ENCODE assay signal across 22 cellular contexts in genomic region chrX:13491061-13491460, GRCh38.
A peak's percentile ranks its signal among the peaks of the same experiment; 100 is the strongest.
DNase-seq lines count a peak whose midpoint lies in the region; ATAC-seq, FAIRE-seq and TF ChIP-seq lines count a peak whose summit lies in the region.
"Had no signal": no experiment of that assay in that cellular context is flagged by ENCODE, and none has a peak within 500 bp of the region (broad histone marks: within the 10 kb centered on the region; RNA-seq: fewer than 3 reads in every experiment).

No MANE protein-coding gene starts in this region.

- no peak for DNase-seq in GM12891 (ENCODE audit: insufficient read length, low spot score)
- peak; percentile 65 for DNase-seq in NB4 (ENCODE audit: low read depth)
- peak; percentile 37 for DNase-seq in SKM-1 (lab: John Stamatoyannopoulos, UW; ENCODE audit: unreplicated experiment)
- no peak for DNase-seq in pancreas
- DNase-seq in stomach: no peak
- DNase-seq in lower leg skin (ENCODE audit: low spot score in 2 of 2): no peak
- no peak for DNase-seq in left cardiac atrium
- DNase-seq: ACHN; Caco-2; CD4-positive, CD25-positive, alpha-beta regulatory T cell; DMS153; H7; HFFc6; Karpas-422; NCI-H1105 treated with DMSO at 0.1 percent for 48 hours; NCI-H1694; NCI-H2081 treated with DMSO at 0.1 percent for 48 hours; NCI-H446 treated with DMSO at 0.1 percent for 48 hours; NCI-H69; PC-9; SJCRH30 had no signal

- TF ChIP-seq POLR2A in GM12891 (IDR thresholded peaks at IDR 0.05; ENCODE audit: low read depth, low read length): no peak
- TF ChIP-seq POLR2A in NB4 (IDR thresholded peaks at IDR 0.05; ENCODE audit: extremely low read depth, insufficient read length): no peak
- TF ChIP-seq POLR2A in stomach (IDR thresholded peaks at IDR 0.05): no peak
- no peak for TF ChIP-seq POLR2A in lower leg skin (IDR thresholded peaks at IDR 0.05)

- FAIRE-seq in GM12891 (lab: Jason Lieb, UNC) (peak; percentile 38), pancreas (lab: Jason Lieb, UNC) (no peak)

- no peak for ATAC-seq in pancreas
- ATAC-seq in left cardiac atrium: no peak

- TF ChIP-seq EP300 in stomach (IDR thresholded peaks at IDR 0.05): no peak

- WGBS in pancreas, 2 donors: 68 to 85% methylated on average over 3 of the region's 3 CpGs
- WGBS in stomach, 5 donors: 72 to 90% (median 88%) methylated on average over 3 of the region's 3 CpGs
- 75 to 89% methylated on average over 3 of the region's 3 CpGs for WGBS in lower leg skin, 2 donors

- TF ChIP-seq CTCF in NB4 (IDR thresholded peaks at IDR 0.05; ENCODE audit: low read depth, low read length): no peak
- TF ChIP-seq CTCF in pancreas (IDR thresholded peaks at IDR 0.05): no peak
- TF ChIP-seq CTCF in stomach (IDR thresholded peaks at IDR 0.05): no peak
- TF ChIP-seq CTCF in lower leg skin (IDR thresholded peaks at IDR 0.05): no peak

- H3K27me3 ChIP-seq in pancreas (peaks cover 0 to 16% (median 0%) of the 10 kb centered on the region in 4 donors), stomach (peaks cover 0 to 2% (median 0%) of the 10 kb centered on the region in 3 donors)
- H3K27me3 ChIP-seq: SJCRH30 had no signal

- H3K9me3 ChIP-seq in pancreas (no peaks in the 10 kb centered on the region), stomach (no peaks in the 10 kb centered on the region)
- H3K9me3 ChIP-seq: Caco-2, SJCRH30 had no signal

- H3K4me1 ChIP-seq in pancreas (peaks cover 0 to 8% (median 7%) of the 10 kb centered on the region in 3 donors), stomach (peaks cover 4 to 35% (median 13%) of the 10 kb centered on the region in 4 donors)

- intact Hi-C loops in pancreas (cut with DNase I) (loop anchor here in 1 of 3 donors (10.0 kb wide), 1 partner anchor 536 kb away; no protein-coding TSS in a partner anchor), stomach (cut with DNase I; ENCODE audit: low total_unique reads) (no loop called here), lower leg skin (cut with DNase I; ENCODE audit: low total_unique reads) (no loop called here), left cardiac atrium (cut with DNase I) (no loop called here)

- H3K36me3 ChIP-seq in pancreas (no peaks in the 10 kb centered on the region), stomach (no peaks in the 10 kb centered on the region)
- H3K36me3 ChIP-seq: SJCRH30 had no signal

- no peak overlapping the region for H3K4me3 ChIP-seq in NB4 (ENCODE audit: low read depth, low read length)
- no peak overlapping the region for H3K4me3 ChIP-seq in pancreas
- H3K4me3 ChIP-seq in stomach: no peak overlapping the region
- H3K4me3 ChIP-seq in lower leg skin (ENCODE audit: low read depth, poor library complexity, severe bottlenecking): no peak overlapping the region
- H3K4me3 ChIP-seq: PC-9, SJCRH30 had no signal

- H3K27ac ChIP-seq in pancreas (no peak overlapping the region), stomach (no peak overlapping the region)
- H3K27ac ChIP-seq: PC-9, RWPE1, SJCRH30 had no signal

TF ChIP-seq in GM12891, 5 proteins besides CTCF, POLR2A, EP300 and RAD21:
- TF ChIP-seq TAF1 (IDR thresholded peaks at IDR 0.05; ENCODE audit: low read depth, low read length) (no peak), PAX5 (IDR thresholded peaks at IDR 0.05; ENCODE audit: insufficient read depth, low read length, severe bottlenecking) (no peak), SPI1 (IDR thresholded peaks at IDR 0.05; ENCODE audit: low read depth, low read length) (no peak), POU2F2 (IDR thresholded peaks at IDR 0.05; ENCODE audit: low read depth, low read length) (no peak), POLR2AphosphoS5 (IDR thresholded peaks at IDR 0.05; ENCODE audit: low read depth, low read length) (no peak)

Comparison
In these comparisons a context has a peak if more than half of its experiments do, and no peak if none do; other contexts are left out.
1. DNase-seq: peak in NB4 (single experiment) and SKM-1 (single experiment); none in GM12891 (single experiment), pancreas (0 of 6), stomach (single experiment), lower leg skin (0 of 2) and left cardiac atrium (single experiment).